In genomic region chr6:150720774-150721233, GRCh38 we compare ENCODE assay signal across 8 cellular contexts.
DNase-seq lines count a peak whose midpoint lies in the region; ATAC-seq and TF ChIP-seq lines count a peak whose summit lies in the region.

No MANE protein-coding gene starts in this region.

- H4K20me1 ChIP-seq in OCI-LY1 (ENCODE audit: insufficient read depth, low read length) = no peaks in the 10 kb centered on the region

- peak; percentile 72 for DNase-seq in DMS153 treated with DMSO at 0.1 percent for 48 hours (lab: John Stamatoyannopoulos, UW; ENCODE audit: unreplicated experiment)
- peak; percentile 49 for DNase-seq in germinal center (ENCODE audit: low spot score)
- no peak for DNase-seq in upper lobe of right lung
- no peak for DNase-seq in ACHN
- no peak for DNase-seq in mesenteric fat pad (ENCODE audit: low spot score)

- H3K27me3 ChIP-seq in OCI-LY1 (ENCODE audit: insufficient read depth, low read length) (no peaks in the 10 kb centered on the region), upper lobe of right lung (no peaks in the 10 kb centered on the region)

- no peak overlapping the region for H2AFZ ChIP-seq in OCI-LY1 (ENCODE audit: low read length)

- H3K4me1 ChIP-seq in OCI-LY1 (ENCODE audit: insufficient read depth, low read length, severe bottlenecking) = peaks cover 88% of the 10 kb centered on the region
- no peaks in the 10 kb centered on the region for H3K4me1 ChIP-seq in upper lobe of right lung

- H3K36me3 ChIP-seq in OCI-LY1 (ENCODE audit: insufficient read depth, low read length) (peaks cover 8% of the 10 kb centered on the region; the same call in 1 of the 2 replicates), upper lobe of right lung (no peaks in the 10 kb centered on the region)

- intact Hi-C loops in upper lobe of right lung (cut with DNase I) = no loop called here

- H3K9me3 ChIP-seq in OCI-LY1 (ENCODE audit: low read length) = no peaks in the 10 kb centered on the region
- H3K9me3 ChIP-seq in upper lobe of right lung = no peaks in the 10 kb centered on the region

- H3K79me2 ChIP-seq in OCI-LY1 (ENCODE audit: insufficient read depth, low read length) = peaks cover 58% of the 10 kb centered on the region

- peak overlapping the region; percentile 47; the same call in 1 of the 2 replicates for H3K9ac ChIP-seq in OCI-LY1 (ENCODE audit: low read length)

- H3K4me3 ChIP-seq in OCI-LY1 (ENCODE audit: low read depth, low read length, poor library complexity, severe bottlenecking) (peak overlapping the region; percentile 56), upper lobe of right lung (no peak overlapping the region)

- peak overlapping the region; percentile 80 for H3K27ac ChIP-seq in OCI-LY1 (ENCODE audit: low read depth, low read length, poor library complexity, severe bottlenecking)
- no peak overlapping the region for H3K27ac ChIP-seq in upper lobe of right lung

- ATAC-seq in GM19328 (IDR thresholded peaks at IDR 0.05; ENCODE audit: unreplicated experiment) = peak; percentile 97
- ATAC-seq in HG03139 (IDR thresholded peaks at IDR 0.05; ENCODE audit: unreplicated experiment) = peak; percentile 98
- peak; percentile 56 for ATAC-seq in upper lobe of right lung

- no peak; the same call in 1 of the 2 replicates for TF ChIP-seq CTCF in OCI-LY1 (IDR thresholded peaks at IDR 0.05; ENCODE audit: low read length)
- no peak for TF ChIP-seq CTCF in upper lobe of right lung (IDR thresholded peaks at IDR 0.05)

- in situ Hi-C loops in ACHN (cut with HindIII; ENCODE audit: low pct_ligation_motif_present, low pct_unique_long_range_greater_than_20kb, low sequenced_read_pairs) = no loop called here

- no peaks in the 10 kb centered on the region for H3K9me2 ChIP-seq in OCI-LY1 (ENCODE audit: low read depth, low read length)

- H3K4me2 ChIP-seq in OCI-LY1 (ENCODE audit: low read length) = peak overlapping the region; percentile 73

- H3F3A ChIP-seq in OCI-LY1 (ENCODE audit: insufficient read depth, low read length) = no peaks in the 10 kb centered on the region

Comparison
In these comparisons a context has a peak if more than half of its experiments do, and no peak if none do; other contexts are left out.
1. DNase-seq: peak in DMS153 treated with DMSO at 0.1 percent for 48 hours (single experiment) and germinal center (single experiment); none in upper lobe of right lung (single experiment), ACHN (single experiment) and mesenteric fat pad (single experiment).
2. Peak in every context shown above with its lines, with median percentiles within 50 percentile points of each other: ATAC-seq.